25 cellular contexts compared by ENCODE assay signal in genomic region chr5:105924366-105924765, GRCh38.
DNase-seq lines count a peak whose midpoint lies in the region; ATAC-seq and TF ChIP-seq lines count a peak whose summit lies in the region.
"Had no signal": no experiment of that assay in that cellular context is flagged by ENCODE, and none has a peak within 500 bp of the region (broad histone marks: within the 10 kb centered on the region; RNA-seq: fewer than 3 reads in every experiment).

No MANE protein-coding gene starts in this region.

- no peak for ATAC-seq in GM21360 (IDR thresholded peaks at IDR 0.05; ENCODE audit: unreplicated experiment)
- ATAC-seq: CD8-positive, alpha-beta T cell; left lung; mucosa of descending colon; T-cell had no signal

- H3K4me3 ChIP-seq in PC-9 = no peak overlapping the region
- H3K4me3 ChIP-seq: left lung, mucosa of descending colon, neural progenitor cell, suprapubic skin had no signal

- CTCF ChIA-PET in PC-9 (lab: Charles Lee) = no interaction called here

- POLR2A ChIA-PET in PC-9 (lab: Charles Lee; ENCODE audit: unreplicated experiment) = no interaction called here

- no peaks in the 10 kb centered on the region for H3F3A ChIP-seq in PC-9 (ENCODE audit: insufficient read depth, low read depth)

- H2AFZ ChIP-seq in PC-9 = no peak overlapping the region
- H2AFZ ChIP-seq: neural progenitor cell had no signal

- no peaks in the 10 kb centered on the region for H3K79me2 ChIP-seq in PC-9 (ENCODE audit: low read depth)

- no peaks in the 10 kb centered on the region for H3K4me1 ChIP-seq in PC-9 (replicated peaks; ENCODE audit: insufficient read depth)
- H3K4me1 ChIP-seq: left lung, neural progenitor cell, suprapubic skin had no signal

- intact Hi-C loops in PC-9 (cut with micrococcal nuclease; ENCODE audit: unreplicated experiment) = no loop called here

- no peak overlapping the region for H3K27ac ChIP-seq in PC-9
- H3K27ac ChIP-seq: KMS-11, left lung, neural progenitor cell, suprapubic skin had no signal

- no peaks in the 10 kb centered on the region for H3K9me2 ChIP-seq in PC-9 (ENCODE audit: insufficient read depth)

- no peaks in the 10 kb centered on the region for H3K36me3 ChIP-seq in PC-9 (ENCODE audit: low read depth)
- H3K36me3 ChIP-seq: left lung, neural progenitor cell, suprapubic skin had no signal

- no TSS peak for BruUV-seq in PC-9 (replicated peaks; lab: Mats Ljungman, UMichigan)

- no peaks in the 10 kb centered on the region for H3K9me3 ChIP-seq in PC-9 (ENCODE audit: insufficient read depth, low read depth)
- H3K9me3 ChIP-seq: left lung, mucosa of descending colon, suprapubic skin had no signal

- no peaks in the 10 kb centered on the region for H3K27me3 ChIP-seq in PC-9 (ENCODE audit: insufficient read depth, low read depth)
- H3K27me3 ChIP-seq: left lung, neural progenitor cell, suprapubic skin had no signal

- H3K4me2 ChIP-seq in PC-9 = no peak overlapping the region
- H3K4me2 ChIP-seq: KMS-11, neural progenitor cell had no signal

- DNase-seq in AG08395 (ENCODE audit: low spot score) (peak; percentile 18), M059J (ENCODE audit: low read depth) (peak; percentile 2), dedifferentiated amniotic fluid mesenchymal stem cell (ENCODE audit: extremely low spot score) (peak; percentile 62), iris pigment epithelial cell (ENCODE audit: low read depth) (peak; percentile 91), ACHN (no peak), PC-9 (no peak)
- no peak for DNase-seq in NK-92 treated with Interleukin-12 subunit alpha and Interleukin-12 subunit beta, amount 100 ng/mL, for 24 hours (lab: John Stamatoyannopoulos, UW)
- DNase-seq: activated CD4-positive, alpha-beta T cell treated with anti-CD3 and anti-CD28 coated beads, Interleukin-2, amount 10 ng/mL, durations not matched to agents 24 days and 14 days; activated CD8-positive, alpha-beta memory T cell treated with anti-CD3 and anti-CD28 coated beads, Interleukin-2, amount 50 U/mL, for 4 hours; activated gamma-delta T cell; anterior cingulate cortex; CD8-positive, alpha-beta T cell; endodermal cell; left lung; mucosa of descending colon; NCI-H1092 treated with DMSO at 0.1 percent for 48 hours; NCI-H2081 treated with DMSO at 0.1 percent for 48 hours; NCI-H524 treated with DMSO at 0.1 percent for 48 hours; Right ventricle myocardium superior; stimulated activated CD4-positive, alpha-beta T cell treated with anti-CD3 and anti-CD28 coated beads, Interleukin-12 subunit alpha, Interleukin-12 subunit beta, amount 100 ng/mL, for 4 hours; T-cell had no signal

- no peak for TF ChIP-seq CTCF in PC-9 (conservative IDR thresholded peaks at IDR 0.05)

- in situ Hi-C loops in ACHN (cut with HindIII; ENCODE audit: low pct_ligation_motif_present, low pct_unique_long_range_greater_than_20kb, low sequenced_read_pairs) = no loop called here

- H4K20me1 ChIP-seq in PC-9 (ENCODE audit: insufficient read depth) = no peaks in the 10 kb centered on the region

Comparison
In these comparisons a context has a peak if more than half of its experiments do, and no peak if none do; other contexts are left out.
1. DNase-seq: peak in AG08395 (single experiment), M059J (single experiment), dedifferentiated amniotic fluid mesenchymal stem cell (single experiment) and iris pigment epithelial cell (single experiment); none in ACHN (single experiment), PC-9 (0 of 2) and NK-92 treated with Interleukin-12 subunit alpha and Interleukin-12 subunit beta, amount 100 ng/mL, for 24 hours (single experiment).